Comparison of ENCODE assay signal across 24 cellular contexts in genomic region chr16:88965826-88966480, GRCh38. TPM values are rescaled to one million over a fixed set of nuclear protein-coding genes. Genes with fewer than 3 reads are reported as not detected.
"Had no signal": no experiment of that assay in that cellular context is flagged by ENCODE, and none has a peak within 500 bp of the region (broad histone marks: within the 10 kb centered on the region; RNA-seq: fewer than 3 reads in every experiment).

No MANE protein-coding gene starts in this region.

- H3K27ac Mint-ChIP-seq: activated naive CD4-positive, alpha-beta T cell treated with anti-CD3 and anti-CD28 coated beads, Interleukin-2, amount 10 ng/mL, durations not matched to agents 7 days and 5 days; activated naive CD8-positive, alpha-beta T cell treated with anti-CD3 and anti-CD28 coated beads, Interleukin-2, amount 50 U/mL, for 24 hours; brain; endodermal cell; mesothelial cell of epicardium; nephron progenitor cell; type B pancreatic cell had no signal

- H3K4me3 Mint-ChIP-seq: activated naive CD4-positive, alpha-beta T cell treated with anti-CD3 and anti-CD28 coated beads, Interleukin-2, amount 10 ng/mL, durations not matched to agents 7 days and 5 days; activated naive CD8-positive, alpha-beta T cell treated with anti-CD3 and anti-CD28 coated beads, Interleukin-2, amount 50 U/mL, for 24 hours; activated T-cell treated with anti-CD3 and anti-CD28 coated beads, Interleukin-2, amount 50 U/mL, for 4 hours; brain; endodermal cell; mesothelial cell of epicardium; nephron progenitor cell; type B pancreatic cell had no signal

- DNase-seq: activated CD4-positive, alpha-beta T cell treated with anti-CD3 and anti-CD28 coated beads, Interleukin-2, amount 50 U/mL, for 1 hour; activated CD8-positive, alpha-beta memory T cell treated with anti-CD3 and anti-CD28 coated beads, Interleukin-2, amount 50 U/mL, for 4 hours; activated effector memory CD4-positive, alpha-beta T cell treated with Interleukin-2 at 50 U/mL for 16 hours; activated naive CD4-positive, alpha-beta T cell treated with anti-CD3 and anti-CD28 coated beads, Interleukin-2, amount 10 ng/mL, durations not matched to agents 7 days and 5 days; activated naive CD8-positive, alpha-beta T cell treated with anti-CD3 and anti-CD28 coated beads, Interleukin-2, amount 50 U/mL, for 24 hours; activated T-cell treated with anti-CD3 and anti-CD28 coated beads, Interleukin-2, amount 50 U/mL, for 4 hours; anterior cingulate cortex; central memory CD4-positive, alpha-beta T cell; dorsolateral prefrontal cortex; endodermal cell; foreskin fibroblast; hypothalamus; islet precursor cell; nephron progenitor cell; occipital lobe; stimulated activated CD4-positive, alpha-beta T cell treated with anti-CD3 and anti-CD28 coated beads, Interleukin-2, amount 100 ng/mL, for 24 hours; testis had no signal

- H3K9me3 ChIP-seq: testis had no signal

- H3K9me3 Mint-ChIP-seq: activated naive CD4-positive, alpha-beta T cell treated with anti-CD3 and anti-CD28 coated beads, Interleukin-2, amount 10 ng/mL, durations not matched to agents 7 days and 5 days; activated naive CD8-positive, alpha-beta T cell treated with anti-CD3 and anti-CD28 coated beads, Interleukin-2, amount 50 U/mL, for 24 hours; activated T-cell treated with anti-CD3 and anti-CD28 coated beads, Interleukin-2, amount 50 U/mL, for 4 hours; mesothelial cell of epicardium; type B pancreatic cell had no signal

- H3K4me3 ChIP-seq: dorsolateral prefrontal cortex, testis had no signal

- ATAC-seq: activated CD4-positive, CD25-positive, alpha-beta regulatory T cell treated with anti-CD3 and anti-CD28 coated beads, Interleukin-2, amount 50 U/mL, for 24 hours; activated naive CD8-positive, alpha-beta T cell treated with anti-CD3 and anti-CD28 coated beads, Interleukin-2, amount 50 U/mL, for 24 hours; activated T-cell treated with anti-CD3 and anti-CD28 coated beads, Interleukin-2, amount 50 U/mL, for 4 hours; left lobe of liver had no signal

- H3K36me3 Mint-ChIP-seq: activated naive CD4-positive, alpha-beta T cell treated with anti-CD3 and anti-CD28 coated beads, Interleukin-2, amount 10 ng/mL, durations not matched to agents 7 days and 5 days; brain; mesothelial cell of epicardium; type B pancreatic cell had no signal

- H3K27ac ChIP-seq: dorsolateral prefrontal cortex, epithelial cell of prostate, testis had no signal

- H3K4me1 Mint-ChIP-seq: endodermal cell, mesothelial cell of epicardium had no signal

- H3K4me1 ChIP-seq: testis had no signal

- H3K27me3 ChIP-seq: testis had no signal

RNA-seq across cellular contexts. Expression of gene CBFA2T3, which starts 11.1 kb away (rescaled TPM):
- total RNA-seq: lung microvascular endothelial cell had no signal
